ENCODE assay signal across 9 cellular contexts in the genomic region with DNA sequence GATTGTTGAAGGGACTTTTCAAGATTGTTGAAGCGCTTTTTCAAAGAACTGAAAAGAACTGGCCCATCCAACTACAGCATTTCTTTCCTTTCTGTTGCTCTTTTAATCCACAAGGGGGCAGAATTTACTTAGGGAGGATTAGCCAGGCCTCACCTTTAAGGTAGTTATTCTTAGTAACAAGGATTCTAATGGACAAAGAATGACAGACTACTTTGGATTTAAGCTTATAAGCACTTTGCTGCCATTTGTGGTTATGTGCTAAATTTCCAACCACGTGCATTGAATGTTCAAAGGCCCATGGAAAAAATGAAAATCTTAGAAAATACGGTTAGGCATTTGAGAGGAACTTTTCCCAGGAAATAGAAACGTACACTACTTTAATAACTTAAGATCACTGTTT. TPM values are rescaled to one million over a fixed set of nuclear protein-coding genes. Genes with fewer than 3 reads are reported as not detected.
DNase-seq lines count a peak whose midpoint lies in the region; ATAC-seq and TF ChIP-seq lines count a peak whose summit lies in the region.
"Had no signal": no experiment of that assay in that cellular context is flagged by ENCODE, and none has a peak within 500 bp of the region (broad histone marks: within the 10 kb centered on the region; RNA-seq: fewer than 3 reads in every experiment).

No MANE protein-coding gene starts in this region.

- H3K36me3 Mint-ChIP-seq in endodermal cell (ENCODE audit: low read depth): peaks cover 40% of the 10 kb centered on the region

- no peak overlapping the region for H3K4me3 Mint-ChIP-seq in endodermal cell

- TF ChIP-seq CTCF in PC-9 (conservative IDR thresholded peaks at IDR 0.05) (peak; percentile 91), endodermal cell (conservative IDR thresholded peaks at IDR 0.05) (peak; percentile 91)

- CTCF ChIA-PET in PC-9 (lab: Charles Lee): interaction anchor here (0.6 to 2.0 kb wide), 6 partner anchors 29 to 249 kb away, joined by 3 to 15 read pairs (median 6); no protein-coding TSS in a partner anchor

- no peaks in the 10 kb centered on the region for H3K79me1 ChIP-seq in mesenchymal stem cell (replicated peaks; ENCODE audit: low read length, poor library complexity, severe bottlenecking)

- H3K27me3 ChIP-seq in PC-9 (ENCODE audit: insufficient read depth, low read depth) (no peaks in the 10 kb centered on the region), endodermal cell (ENCODE audit: control insufficient read depth, insufficient read depth, low read length, poor library complexity, severe bottlenecking) (no peaks in the 10 kb centered on the region), mesenchymal stem cell (ENCODE audit: control insufficient read depth in 1 of 2, insufficient read depth in 1 of 2, low read length in 2 of 2) (no peaks in the 10 kb centered on the region)
- H3K27me3 ChIP-seq: SJSA1 had no signal

- no peaks in the 10 kb centered on the region for H3K79me2 ChIP-seq in PC-9 (ENCODE audit: low read depth)

- peak; percentile 76 for DNase-seq in DMS53 treated with DMSO at 0.1 percent for 48 hours (lab: John Stamatoyannopoulos, UW; ENCODE audit: unreplicated experiment)
- DNase-seq in Jurkat, Clone E6-1 (ENCODE audit: low read depth, low spot score): peak; percentile 34
- peak in 1 of 2 experiments; percentile 71 for DNase-seq in PC-9
- DNase-seq in endodermal cell: no peak
- DNase-seq in mesenchymal stem cell: peak; percentile 64
- no peak for DNase-seq in T-helper 9 cell
- DNase-seq in activated CD4-positive, CD25-positive, alpha-beta regulatory T cell treated with anti-CD3 and anti-CD28 coated beads, Interleukin-2, amount 50 U/mL, for 72 hours: no peak

- no peaks in the 10 kb centered on the region for H3K9me2 ChIP-seq in PC-9 (ENCODE audit: insufficient read depth)

- 0 out of 2 replicates have a peak, but pooled peaks cover 5% of the 10 kb centered on the region for H3F3A ChIP-seq in PC-9 (ENCODE audit: insufficient read depth, low read depth)

- H3K27ac Mint-ChIP-seq in endodermal cell: peak overlapping the region; percentile 33

- peaks cover 7% of the 10 kb centered on the region for H3K9me3 Mint-ChIP-seq in endodermal cell

- BruUV-seq in PC-9 (replicated peaks; lab: Mats Ljungman, UMichigan): no TSS peak

- no peak overlapping the region for H3K18ac ChIP-seq in mesenchymal stem cell (ENCODE audit: low read depth in 1 of 2, low read length in 2 of 2)

- no peak overlapping the region for H2BK120ac ChIP-seq in mesenchymal stem cell (ENCODE audit: low read depth, low read length)

- H3K4ac ChIP-seq in mesenchymal stem cell (ENCODE audit: low read depth in 1 of 2, low read length in 2 of 2): no peak overlapping the region

- POLR2A ChIA-PET in PC-9 (lab: Charles Lee; ENCODE audit: unreplicated experiment): no interaction called here

- no peak overlapping the region for H2BK12ac ChIP-seq in mesenchymal stem cell (ENCODE audit: low read length in 2 of 2)

- 63 to 70% methylated on average over 3 to 4 of the region's 4 CpGs for WGBS in endodermal cell (ENCODE audit: insufficient coverage in 1 of 2, insufficient read length in 1 of 2), 2 experiments
- 0% methylated on average over 1 of the region's 4 CpGs for WGBS in mesenchymal stem cell

- no peak overlapping the region for H2AK5ac ChIP-seq in mesenchymal stem cell (ENCODE audit: low read length, severe bottlenecking)

- H3K27ac ChIP-seq in PC-9 (peak overlapping the region; percentile 48), endodermal cell (ENCODE audit: low read depth, low read length) (no peak overlapping the region), mesenchymal stem cell (ENCODE audit: low read length, poor library complexity, severe bottlenecking) (no peak overlapping the region)
- H3K27ac ChIP-seq: SJSA1 had no signal

- intact Hi-C loops in PC-9 (cut with micrococcal nuclease; ENCODE audit: unreplicated experiment): loop anchor here (1.0 to 10.0 kb wide), 3 partner anchors 73 to 295 kb away; no protein-coding TSS in a partner anchor

- no peak overlapping the region for H3K4me3 ChIP-seq in Jurkat, Clone E6-1 (ENCODE audit: low read length)
- no peak overlapping the region for H3K4me3 ChIP-seq in PC-9
- H3K4me3 ChIP-seq in endodermal cell (ENCODE audit: low read length): no peak overlapping the region
- no peak overlapping the region for H3K4me3 ChIP-seq in mesenchymal stem cell (ENCODE audit: insufficient read depth in 1 of 2, low read depth in 1 of 2, low read length in 2 of 2)
- H3K4me3 ChIP-seq: SJSA1 had no signal

- H2AFZ ChIP-seq in PC-9 (no peak overlapping the region), mesenchymal stem cell (ENCODE audit: low read depth, low read length) (no peak overlapping the region)

- H3K4me2 ChIP-seq in PC-9: 0 out of 2 replicates have a peak overlapping the region, but pooled peaks have one; percentile 9
- no peak overlapping the region for H3K4me2 ChIP-seq in mesenchymal stem cell (ENCODE audit: low read length, poor library complexity, severe bottlenecking)

- ATAC-seq in GM21737 (IDR thresholded peaks at IDR 0.05; ENCODE audit: unreplicated experiment): no peak

- H4K20me1 ChIP-seq in PC-9 (ENCODE audit: insufficient read depth): no peaks in the 10 kb centered on the region

- peaks cover 11% of the 10 kb centered on the region for H3K9me3 ChIP-seq in PC-9 (ENCODE audit: insufficient read depth, low read depth)
- H3K9me3 ChIP-seq in endodermal cell (ENCODE audit: control insufficient read depth, low read length): peaks cover 10% of the 10 kb centered on the region
- H3K9me3 ChIP-seq in mesenchymal stem cell (ENCODE audit: control insufficient read depth, low read length): peaks cover 9% of the 10 kb centered on the region
- H3K9me3 ChIP-seq: SJSA1 had no signal

- H2BK15ac ChIP-seq in mesenchymal stem cell (ENCODE audit: low read depth, poor library complexity, severe bottlenecking): no peak overlapping the region

- no peak overlapping the region for H2BK5ac ChIP-seq in mesenchymal stem cell (ENCODE audit: low read depth, low read length, poor library complexity, severe bottlenecking)

- H3K36me3 ChIP-seq in PC-9 (ENCODE audit: low read depth): peaks cover 6% of the 10 kb centered on the region; the same call in 1 of the 2 replicates
- peaks cover 29% of the 10 kb centered on the region for H3K36me3 ChIP-seq in endodermal cell (ENCODE audit: control insufficient read depth, insufficient read depth, low read length)
- H3K36me3 ChIP-seq in mesenchymal stem cell (ENCODE audit: control insufficient read depth in 1 of 2, insufficient read depth in 2 of 2, low read depth in 1 of 2, low read length in 2 of 2): peaks cover 0 to 49% of the 10 kb centered on the region in 2 experiments

- H3K9ac ChIP-seq in endodermal cell (ENCODE audit: extremely low read depth, low read length, poor library complexity, severe bottlenecking) (no peak overlapping the region), mesenchymal stem cell (ENCODE audit: low read length) (peak overlapping the region; percentile 72)

- H3K4me1 Mint-ChIP-seq in endodermal cell: peaks cover 34% of the 10 kb centered on the region

- no peak overlapping the region for H3K23ac ChIP-seq in mesenchymal stem cell (ENCODE audit: low read length in 2 of 2)

- H3K27me3 Mint-ChIP-seq in endodermal cell (ENCODE audit: insufficient read depth): no peaks in the 10 kb centered on the region

- H4K91ac ChIP-seq in mesenchymal stem cell (ENCODE audit: low read length): no peak overlapping the region

- H4K8ac ChIP-seq in mesenchymal stem cell (ENCODE audit: low read length): no peak overlapping the region

- H3K4me1 ChIP-seq in PC-9 (replicated peaks; ENCODE audit: insufficient read depth) (peaks cover 6% of the 10 kb centered on the region; the same call in 1 of the 2 replicates), endodermal cell (ENCODE audit: control insufficient read depth, insufficient read depth, low read length) (peaks cover 12% of the 10 kb centered on the region), mesenchymal stem cell (ENCODE audit: control insufficient read depth, insufficient read depth, low read depth, low read length) (no peaks in the 10 kb centered on the region)
- H3K4me1 ChIP-seq: SJSA1 had no signal

- no peak overlapping the region for H3K14ac ChIP-seq in mesenchymal stem cell (ENCODE audit: low read length in 2 of 2)

RNA-seq across cellular contexts. Expression of a gene that starts 49.5 kb away (rescaled TPM):
- polyA plus RNA-seq in Jurkat, Clone E6-1 (2012; ENCODE audit: insufficient read depth, insufficient read length): 2,315 TPM
- 796 and 1,103 TPM in 2 replicates for total RNA-seq in PC-9 (2021)
- 1,000 to 10,000 TPM; 1,572 to 1,940 TPM for total RNA-seq in endodermal cell
- polyA plus RNA-seq in endodermal cell (2013, experiment 1 of 2): 1,263 TPM
- 1,225 TPM for polyA plus RNA-seq in endodermal cell (2013, experiment 2 of 2)
- 888 TPM for polyA plus RNA-seq in mesenchymal stem cell (2013, experiment 1 of 2)
- polyA plus RNA-seq in mesenchymal stem cell (2013, experiment 2 of 2): 894 TPM

Comparison
In these comparisons a context has a peak if more than half of its experiments do, and no peak if none do; other contexts are left out.
1. DNase-seq: peak in DMS53 treated with DMSO at 0.1 percent for 48 hours (single experiment), Jurkat, Clone E6-1 (single experiment) and mesenchymal stem cell (single experiment); none in endodermal cell (single experiment), T-helper 9 cell (single experiment) and activated CD4-positive, CD25-positive, alpha-beta regulatory T cell treated with anti-CD3 and anti-CD28 coated beads, Interleukin-2, amount 50 U/mL, for 72 hours (single experiment).